ENCODE assay signal across 3 cellular contexts in the genomic region with DNA sequence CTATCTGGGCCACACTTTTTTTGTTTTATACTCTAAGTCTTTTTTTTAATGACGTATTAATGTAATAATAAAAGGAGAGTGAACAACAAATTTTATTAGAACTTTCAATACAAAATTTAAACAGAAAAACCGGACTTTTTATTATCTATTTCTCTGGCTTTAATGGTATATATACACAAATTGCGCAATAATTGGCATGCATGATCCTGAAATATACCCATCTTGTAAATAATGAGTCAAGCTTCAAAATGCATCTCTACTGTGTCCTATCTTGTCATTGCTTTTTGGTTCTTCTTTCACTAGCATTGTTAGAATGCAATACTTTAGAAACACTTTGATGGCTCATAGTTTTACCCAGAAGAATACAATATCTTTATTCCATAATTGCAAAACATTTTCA.
A peak's percentile ranks its signal among the peaks of the same experiment; 100 is the strongest.
TF ChIP-seq lines count a peak whose summit lies in the region.

No MANE protein-coding gene starts in this region.

TF ChIP-seq in HepG2, 621 proteins besides CTCF, POLR2A, EP300 and RAD21:
- TF ChIP-seq, protein P1, sequence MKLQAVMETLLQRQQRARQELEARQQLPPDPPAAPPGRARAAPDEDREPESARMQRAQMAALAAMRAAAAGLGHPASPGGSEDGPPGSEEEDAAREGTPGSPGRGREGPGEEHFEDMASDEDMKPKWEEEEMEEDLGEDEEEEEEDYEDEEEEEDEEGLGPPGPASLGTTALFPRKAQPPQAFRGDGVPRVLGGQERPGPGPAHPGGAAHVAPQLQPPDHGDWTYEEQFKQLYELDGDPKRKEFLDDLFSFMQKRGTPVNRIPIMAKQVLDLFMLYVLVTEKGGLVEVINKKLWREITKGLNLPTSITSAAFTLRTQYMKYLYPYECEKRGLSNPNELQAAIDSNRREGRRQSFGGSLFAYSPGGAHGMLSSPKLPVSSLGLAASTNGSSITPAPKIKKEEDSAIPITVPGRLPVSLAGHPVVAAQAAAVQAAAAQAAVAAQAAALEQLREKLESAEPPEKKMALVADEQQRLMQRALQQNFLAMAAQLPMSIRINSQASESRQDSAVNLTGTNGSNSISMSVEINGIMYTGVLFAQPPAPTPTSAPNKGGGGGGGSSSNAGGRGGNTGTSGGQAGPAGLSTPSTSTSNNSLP (IDR thresholded peaks at IDR 0.05; ENCODE audit: low read depth, low read length): no peak
- TF ChIP-seq CEBPB (IDR thresholded peaks at IDR 0.05; ENCODE audit: borderline replicate concordance, low read depth, low read length): peak; percentile 83; the same call in 1 of the 2 replicates
- TF ChIP-seq, protein P2, sequence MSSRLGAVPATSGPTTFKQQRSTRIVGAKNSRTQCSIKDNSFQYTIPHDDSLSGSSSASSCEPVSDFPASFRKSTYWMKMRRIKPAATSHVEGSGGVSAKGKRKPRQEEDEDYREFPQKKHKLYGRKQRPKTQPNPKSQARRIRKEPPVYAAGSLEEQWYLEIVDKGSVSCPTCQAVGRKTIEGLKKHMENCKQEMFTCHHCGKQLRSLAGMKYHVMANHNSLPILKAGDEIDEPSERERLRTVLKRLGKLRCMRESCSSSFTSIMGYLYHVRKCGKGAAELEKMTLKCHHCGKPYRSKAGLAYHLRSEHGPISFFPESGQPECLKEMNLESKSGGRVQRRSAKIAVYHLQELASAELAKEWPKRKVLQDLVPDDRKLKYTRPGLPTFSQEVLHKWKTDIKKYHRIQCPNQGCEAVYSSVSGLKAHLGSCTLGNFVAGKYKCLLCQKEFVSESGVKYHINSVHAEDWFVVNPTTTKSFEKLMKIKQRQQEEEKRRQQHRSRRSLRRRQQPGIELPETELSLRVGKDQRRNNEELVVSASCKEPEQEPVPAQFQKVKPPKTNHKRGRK (CRISPR knock-in tag; IDR thresholded peaks at IDR 0.05): no peak
- no peak for TF ChIP-seq ZNF678 (CRISPR knock-in tag; IDR thresholded peaks at IDR 0.05)
- peak; percentile 25; the same call in 1 of the 2 replicates for TF ChIP-seq CEBPG (CRISPR knock-in tag; IDR thresholded peaks at IDR 0.05)
- no peak for TF ChIP-seq MIER3 (CRISPR knock-in tag; IDR thresholded peaks at IDR 0.05; ENCODE audit: borderline replicate concordance)
- TF ChIP-seq ZNF570 (CRISPR knock-in tag; IDR thresholded peaks at IDR 0.05; ENCODE audit: borderline replicate concordance): no peak
- no peak for TF ChIP-seq ZFY (CRISPR knock-in tag; IDR thresholded peaks at IDR 0.05)

TF ChIP-seq in Ishikawa, 13 proteins besides CTCF, POLR2A, EP300 and RAD21:
- TF ChIP-seq, protein P3, sequence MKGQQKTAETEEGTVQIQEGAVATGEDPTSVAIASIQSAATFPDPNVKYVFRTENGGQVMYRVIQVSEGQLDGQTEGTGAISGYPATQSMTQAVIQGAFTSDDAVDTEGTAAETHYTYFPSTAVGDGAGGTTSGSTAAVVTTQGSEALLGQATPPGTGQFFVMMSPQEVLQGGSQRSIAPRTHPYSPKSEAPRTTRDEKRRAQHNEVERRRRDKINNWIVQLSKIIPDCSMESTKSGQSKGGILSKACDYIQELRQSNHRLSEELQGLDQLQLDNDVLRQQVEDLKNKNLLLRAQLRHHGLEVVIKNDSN (IDR thresholded peaks at IDR 0.05): no peak
- TF ChIP-seq CEBPB (IDR thresholded peaks at IDR 0.05): peak; percentile 87

TF ChIP-seq in H1, 55 proteins besides CTCF, POLR2A, EP300 and RAD21:
- no peak for TF ChIP-seq CTBP2 (IDR thresholded peaks at IDR 0.05; ENCODE audit: borderline replicate concordance, insufficient read depth, insufficient read length, low read length)
- TF ChIP-seq CEBPB (IDR thresholded peaks at IDR 0.05; ENCODE audit: low read depth, low read length): peak; percentile 94
TF ChIP-seq in H1: peak in this region for 1.
